9 cellular contexts compared by ENCODE assay signal in the genomic region with DNA sequence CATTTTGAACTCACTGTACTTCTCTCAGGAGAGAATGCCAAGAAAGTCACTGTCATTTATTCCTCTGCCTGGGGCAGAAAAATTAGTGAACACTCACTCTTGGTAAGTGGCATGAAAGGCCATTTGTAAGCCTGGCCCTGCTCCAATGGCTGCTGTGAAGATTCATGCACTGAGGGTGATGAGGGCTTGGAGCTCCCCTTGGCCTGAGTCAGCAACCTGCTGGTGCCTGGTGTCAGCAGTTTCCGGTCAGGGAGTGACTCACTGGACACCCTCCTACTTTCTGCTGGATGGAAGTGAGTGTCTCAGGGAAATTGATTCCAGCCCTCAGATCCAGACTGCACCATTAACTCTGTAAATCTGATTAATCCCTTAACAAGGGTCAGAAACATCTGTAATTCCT. TPM values are rescaled to one million over a fixed set of nuclear protein-coding genes. Genes with fewer than 3 reads are reported as not detected.
DNase-seq lines count a peak whose midpoint lies in the region; ATAC-seq and TF ChIP-seq lines count a peak whose summit lies in the region.
"Had no signal": no experiment of that assay in that cellular context is flagged by ENCODE, and none has a peak within 500 bp of the region (broad histone marks: within the 10 kb centered on the region; RNA-seq: fewer than 3 reads in every experiment).

No MANE protein-coding gene starts in this region.

- H3K4me3 ChIP-seq in BJ (ENCODE audit: low read depth, low read length) (no peak overlapping the region), LNCaP clone FGC (ENCODE audit: low read depth, low read length) (no peak overlapping the region), lung (no peak overlapping the region)
- H3K4me3 ChIP-seq: dorsolateral prefrontal cortex had no signal

- H3K27ac Mint-ChIP-seq in MCF 10A (ENCODE audit: low read depth, unreplicated experiment), result peak overlapping the region; percentile 59
- H3K27ac Mint-ChIP-seq in activated CD8-positive, alpha-beta memory T cell treated with anti-CD3 and anti-CD28 coated beads, Interleukin-2, amount 10 ng/mL, durations not matched to agents 7 days and 5 days, result no peak overlapping the region

- H3K36me3 Mint-ChIP-seq in MCF 10A (ENCODE audit: insufficient read depth, unreplicated experiment), result peaks cover 6% of the 10 kb centered on the region
- H3K36me3 Mint-ChIP-seq in activated CD8-positive, alpha-beta memory T cell treated with anti-CD3 and anti-CD28 coated beads, Interleukin-2, amount 10 ng/mL, durations not matched to agents 7 days and 5 days, result no peaks in the 10 kb centered on the region

- H3K27me3 Mint-ChIP-seq in MCF 10A (ENCODE audit: insufficient read depth, unreplicated experiment), result no peaks in the 10 kb centered on the region
- H3K27me3 Mint-ChIP-seq in activated CD8-positive, alpha-beta memory T cell treated with anti-CD3 and anti-CD28 coated beads, Interleukin-2, amount 10 ng/mL, durations not matched to agents 7 days and 5 days, result peaks cover 17% of the 10 kb centered on the region

- WGBS in lung, 2 donors, result 44 to 57% methylated on average over 1 of the region's 1 CpG

- no peak overlapping the region for H3K4me3 Mint-ChIP-seq in MCF 10A (ENCODE audit: unreplicated experiment)
- no peak overlapping the region for H3K4me3 Mint-ChIP-seq in activated CD8-positive, alpha-beta memory T cell treated with anti-CD3 and anti-CD28 coated beads, Interleukin-2, amount 10 ng/mL, durations not matched to agents 7 days and 5 days

- intact Hi-C loops in MCF 10A (cut with micrococcal nuclease), result no loop called here

- no peaks in the 10 kb centered on the region for H3K9me3 Mint-ChIP-seq in MCF 10A (ENCODE audit: unreplicated experiment)
- H3K9me3 Mint-ChIP-seq in activated CD8-positive, alpha-beta memory T cell treated with anti-CD3 and anti-CD28 coated beads, Interleukin-2, amount 10 ng/mL, durations not matched to agents 7 days and 5 days (ENCODE audit: low read depth), result no peaks in the 10 kb centered on the region

- H3K36me3 ChIP-seq in BJ (ENCODE audit: control insufficient read depth, insufficient read depth, low read length), result no peaks in the 10 kb centered on the region
- H3K36me3 ChIP-seq in lung (ENCODE audit: control insufficient read depth in 2 of 2, insufficient read depth in 2 of 2, low read length in 2 of 2), result no peaks in the 10 kb centered on the region

- no peak for TF ChIP-seq CTCF in BJ (IDR thresholded peaks at IDR 0.05; ENCODE audit: insufficient read depth, low read depth, low read length)
- TF ChIP-seq CTCF in LNCaP clone FGC (IDR thresholded peaks at IDR 0.05; ENCODE audit: control insufficient read depth, extremely low read depth, insufficient read depth), result no peak
- no peak for TF ChIP-seq CTCF in MCF 10A (IDR thresholded peaks at IDR 0.05; ENCODE audit: unreplicated experiment)
- TF ChIP-seq CTCF in lung (IDR thresholded peaks at IDR 0.05; ENCODE audit: control extremely low read depth, extremely low read depth), result no peak

- no peaks in the 10 kb centered on the region for H3K9me3 ChIP-seq in lung (ENCODE audit: control insufficient read depth in 2 of 2, insufficient read depth in 1 of 2, low read length in 1 of 2)

- DNase-seq in BJ (ENCODE audit: low read depth) (peak; percentile 78), LNCaP clone FGC (ENCODE audit: low read depth) (peak; percentile 23), MCF 10A (ENCODE audit: unreplicated experiment) (peak; percentile 98), lung (ENCODE audit: low spot score) (no peak), NCI-H1105 treated with DMSO at 0.1 percent for 48 hours (lab: John Stamatoyannopoulos, UW) (no peak), NCI-H2171 treated with DMSO at 0.1 percent for 48 hours (lab: John Stamatoyannopoulos, UW) (no peak)
- DNase-seq in activated CD8-positive, alpha-beta memory T cell treated with anti-CD3 and anti-CD28 coated beads, Interleukin-2, amount 10 ng/mL, durations not matched to agents 7 days and 5 days, result no peak

- H3K4me1 ChIP-seq in lung (ENCODE audit: control insufficient read depth in 2 of 2, insufficient read depth in 2 of 2, low read length in 2 of 2), result peaks cover 0 to 2% of the 10 kb centered on the region in 2 donors

- H3K27ac ChIP-seq in lung (ENCODE audit: low read depth in 1 of 2, low read length in 1 of 2), result no peak overlapping the region
- H3K27ac ChIP-seq: dorsolateral prefrontal cortex had no signal

- BruUV-seq in MCF 10A (replicated peaks; lab: Mats Ljungman, UMichigan), result no TSS peak

- peak; percentile 41 for ATAC-seq in lung (ENCODE audit: insufficient read depth, low FRiP score)
- no peak for ATAC-seq in activated CD8-positive, alpha-beta memory T cell treated with anti-CD3 and anti-CD28 coated beads, Interleukin-2, amount 10 ng/mL, durations not matched to agents 7 days and 5 days
- no peak for ATAC-seq in HG02678 (IDR thresholded peaks at IDR 0.05; ENCODE audit: unreplicated experiment)

- H3K4me1 Mint-ChIP-seq in MCF 10A (ENCODE audit: insufficient read depth, unreplicated experiment), result peaks cover 10% of the 10 kb centered on the region
- H3K4me1 Mint-ChIP-seq in activated CD8-positive, alpha-beta memory T cell treated with anti-CD3 and anti-CD28 coated beads, Interleukin-2, amount 10 ng/mL, durations not matched to agents 7 days and 5 days, result no peaks in the 10 kb centered on the region

- H3K27me3 ChIP-seq in BJ (ENCODE audit: control insufficient read depth, insufficient read depth, low read length) (no peaks in the 10 kb centered on the region), lung (ENCODE audit: control insufficient read depth, insufficient read depth) (no peaks in the 10 kb centered on the region)
- H3K27me3 ChIP-seq: dorsolateral prefrontal cortex had no signal

- POLR2A ChIA-PET in BJ (lab: Charles Lee) (no interaction called here), MCF 10A (lab: Yijun Ruan, JAX) (interaction anchor here (0.7 to 3.7 kb wide), 14 partner anchors 9 to 244 kb away, joined by 3 to 30 read pairs (median 4); a partner anchor contains a TSS)

- CTCF ChIA-PET in BJ (lab: Yijun Ruan, JAX) (interaction anchor here (0.6 to 1.3 kb wide), 4 partner anchors 11 to 1476 kb away, joined by 3 to 5 read pairs (median 3); no protein-coding TSS in a partner anchor), MCF 10A (lab: Yijun Ruan, JAX) (interaction anchor here (0.7 kb wide), 1 partner anchor 240 kb away, joined by 4 read pairs; no protein-coding TSS in a partner anchor)
- CTCF ChIA-PET in activated CD8-positive, alpha-beta memory T cell treated with anti-CD3 and anti-CD28 coated beads, Interleukin-2, amount 10 ng/mL, durations not matched to agents 7 days and 5 days (lab: Charles Lee), result interaction anchor here (1.0 kb wide), 1 partner anchor 14 kb away, joined by 4 read pairs; no protein-coding TSS in a partner anchor

RNA-seq across cellular contexts. Expression of a gene that starts 37.6 kb away (rescaled TPM):
- polyA plus RNA-seq in BJ (2011; rRNA removed), result 129 and 163 TPM in 2 replicates
- polyA minus RNA-seq in BJ (2011; rRNA and poly(A)+ RNA removed), result 122 and 206 TPM in 2 replicates
- 212 and 246 TPM in 2 replicates for total RNA-seq in MCF 10A (2022)
- 100 to 1,000 TPM; 107 to 263 TPM for total RNA-seq in lung
- polyA plus RNA-seq in lung, result 10 to 100 TPM; 61.2 to 83.3 TPM
- total RNA-seq in activated CD8-positive, alpha-beta memory T cell treated with anti-CD3 and anti-CD28 coated beads, Interleukin-2, amount 10 ng/mL, durations not matched to agents 7 days and 5 days, result 100 to 1,000 TPM; 246 to 256 TPM

Comparison
In these comparisons a context has a peak if more than half of its experiments do, and no peak if none do; other contexts are left out.
1. DNase-seq: peak in BJ (single experiment), LNCaP clone FGC (single experiment) and MCF 10A (single experiment); none in lung (single experiment), NCI-H1105 treated with DMSO at 0.1 percent for 48 hours (single experiment), activated CD8-positive, alpha-beta memory T cell treated with anti-CD3 and anti-CD28 coated beads, Interleukin-2, amount 10 ng/mL, durations not matched to agents 7 days and 5 days (single experiment) and NCI-H2171 treated with DMSO at 0.1 percent for 48 hours (single experiment).